Comparison of ENCODE assay signal across 1 cellular context in the genomic region with DNA sequence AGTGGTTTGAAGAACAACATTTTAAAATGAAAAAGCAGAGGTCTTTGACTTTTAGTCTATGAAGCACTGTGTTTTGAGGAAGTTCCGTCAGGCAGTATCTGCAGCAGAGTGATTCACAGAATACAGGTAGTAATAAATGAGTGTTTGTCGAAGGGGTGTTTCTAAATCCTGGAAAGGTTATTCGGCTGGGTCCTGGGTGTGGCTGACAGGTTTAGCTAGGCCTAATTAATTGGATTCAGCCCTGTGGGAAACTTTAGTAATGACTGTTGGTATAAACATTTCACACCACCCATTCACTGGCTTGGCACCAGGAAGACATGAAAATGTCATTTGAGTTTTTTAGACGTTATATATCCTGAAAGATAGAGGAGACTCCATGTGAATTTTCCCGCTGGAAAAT.
TF ChIP-seq lines count a peak whose summit lies in the region.

No MANE protein-coding gene starts in this region.

TF ChIP-seq in HepG2, 621 proteins besides CTCF, POLR2A, EP300 and RAD21 (continued from another document):
- TF ChIP-seq, protein P1, sequence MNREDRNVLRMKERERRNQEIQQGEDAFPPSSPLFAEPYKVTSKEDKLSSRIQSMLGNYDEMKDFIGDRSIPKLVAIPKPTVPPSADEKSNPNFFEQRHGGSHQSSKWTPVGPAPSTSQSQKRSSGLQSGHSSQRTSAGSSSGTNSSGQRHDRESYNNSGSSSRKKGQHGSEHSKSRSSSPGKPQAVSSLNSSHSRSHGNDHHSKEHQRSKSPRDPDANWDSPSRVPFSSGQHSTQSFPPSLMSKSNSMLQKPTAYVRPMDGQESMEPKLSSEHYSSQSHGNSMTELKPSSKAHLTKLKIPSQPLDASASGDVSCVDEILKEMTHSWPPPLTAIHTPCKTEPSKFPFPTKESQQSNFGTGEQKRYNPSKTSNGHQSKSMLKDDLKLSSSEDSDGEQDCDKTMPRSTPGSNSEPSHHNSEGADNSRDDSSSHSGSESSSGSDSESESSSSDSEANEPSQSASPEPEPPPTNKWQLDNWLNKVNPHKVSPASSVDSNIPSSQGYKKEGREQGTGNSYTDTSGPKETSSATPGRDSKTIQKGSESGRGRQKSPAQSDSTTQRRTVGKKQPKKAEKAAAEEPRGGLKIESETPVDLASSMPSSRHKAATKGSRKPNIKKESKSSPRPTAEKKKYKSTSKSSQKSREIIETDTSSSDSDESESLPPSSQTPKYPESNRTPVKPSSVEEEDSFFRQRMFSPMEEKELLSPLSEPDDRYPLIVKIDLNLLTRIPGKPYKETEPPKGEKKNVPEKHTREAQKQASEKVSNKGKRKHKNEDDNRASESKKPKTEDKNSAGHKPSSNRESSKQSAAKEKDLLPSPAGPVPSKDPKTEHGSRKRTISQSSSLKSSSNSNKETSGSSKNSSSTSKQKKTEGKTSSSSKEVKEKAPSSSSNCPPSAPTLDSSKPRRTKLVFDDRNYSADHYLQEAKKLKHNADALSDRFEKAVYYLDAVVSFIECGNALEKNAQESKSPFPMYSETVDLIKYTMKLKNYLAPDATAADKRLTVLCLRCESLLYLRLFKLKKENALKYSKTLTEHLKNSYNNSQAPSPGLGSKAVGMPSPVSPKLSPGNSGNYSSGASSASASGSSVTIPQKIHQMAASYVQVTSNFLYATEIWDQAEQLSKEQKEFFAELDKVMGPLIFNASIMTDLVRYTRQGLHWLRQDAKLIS (CRISPR knock-in tag; IDR thresholded peaks at IDR 0.05): no peak
- TF ChIP-seq ISL2 (CRISPR knock-in tag; IDR thresholded peaks at IDR 0.05) (no peak), CBX2 (IDR thresholded peaks at IDR 0.05; ENCODE audit: low read depth, low read length) (no peak), CBX2 (CRISPR knock-in tag; IDR thresholded peaks at IDR 0.05; ENCODE audit: low read depth) (no peak), MEIS2 (CRISPR knock-in tag; IDR thresholded peaks at IDR 0.05) (no peak), ZBTB3 (CRISPR knock-in tag; IDR thresholded peaks at IDR 0.05; ENCODE audit: borderline replicate concordance, low read depth) (no peak), ZSCAN22 (CRISPR knock-in tag; IDR thresholded peaks at IDR 0.05) (no peak), ZNF563 (CRISPR knock-in tag; IDR thresholded peaks at IDR 0.05) (no peak)
- TF ChIP-seq, protein P2, sequence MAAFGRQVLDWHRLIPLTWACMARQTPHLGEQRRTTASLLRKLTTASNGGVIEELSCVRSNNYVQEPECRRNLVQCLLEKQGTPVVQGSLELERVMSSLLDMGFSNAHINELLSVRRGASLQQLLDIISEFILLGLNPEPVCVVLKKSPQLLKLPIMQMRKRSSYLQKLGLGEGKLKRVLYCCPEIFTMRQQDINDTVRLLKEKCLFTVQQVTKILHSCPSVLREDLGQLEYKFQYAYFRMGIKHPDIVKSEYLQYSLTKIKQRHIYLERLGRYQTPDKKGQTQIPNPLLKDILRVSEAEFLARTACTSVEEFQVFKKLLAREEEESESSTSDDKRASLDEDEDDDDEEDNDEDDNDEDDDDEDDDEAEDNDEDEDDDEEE (CRISPR knock-in tag; IDR thresholded peaks at IDR 0.05): no peak
